27 cellular contexts compared by ENCODE assay signal in the genomic region with DNA sequence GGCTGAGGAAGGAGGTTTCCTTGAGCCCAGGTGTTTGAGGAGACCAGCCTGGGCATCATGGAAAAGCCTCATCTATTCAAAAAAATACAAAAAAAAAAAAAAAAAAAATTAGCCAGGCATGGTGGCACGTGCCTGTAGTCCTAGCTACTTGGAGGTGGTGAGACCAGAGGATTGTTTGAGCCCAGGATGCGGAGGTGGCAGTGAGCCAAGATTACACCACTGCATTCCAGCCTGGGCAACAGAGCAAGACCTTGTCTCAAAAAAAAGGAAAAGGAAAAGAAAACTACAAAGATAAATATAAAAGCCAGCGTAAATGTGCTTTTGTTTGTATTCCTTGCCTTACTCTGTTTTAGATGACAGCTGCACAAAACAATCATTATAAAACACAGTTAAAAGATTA.
"Had no signal": no experiment of that assay in that cellular context is flagged by ENCODE, and none has a peak within 500 bp of the region (broad histone marks: within the 10 kb centered on the region; RNA-seq: fewer than 3 reads in every experiment).

No MANE protein-coding gene starts in this region.

- DNase-seq: dermis blood vessel endothelial cell; effector memory CD4-positive, alpha-beta T cell; erythroblast; esophagus squamous epithelium; foreskin melanocyte; hypothalamus; immature natural killer cell; islet precursor cell; left cardiac atrium; left lung; mesenchymal stem cell; mucosa of descending colon; naive B cell; pancreas; right lobe of liver; small intestine; stimulated activated CD4-positive, alpha-beta T cell treated with anti-CD3 and anti-CD28 coated beads, Interleukin-15, amount 100 ng/mL, for 24 hours; stimulated activated CD4-positive, alpha-beta T cell treated with anti-CD3 and anti-CD28 coated beads, Interleukin-2, amount 100 ng/mL, for 48 hours; stimulated activated CD8-positive, alpha-beta memory T cell treated with anti-CD3 and anti-CD28 coated beads, Interleukin-4, amount 100 ng/mL, for 48 hours; stimulated activated naive CD4-positive, alpha-beta T cell; stimulated activated naive CD8-positive, alpha-beta T cell treated with anti-CD3 and anti-CD28 coated beads, Interleukin-15, amount 100 ng/mL, for 72 hours; thyroid gland; trophoblast cell had no signal

- H3K9me3 ChIP-seq: neutrophil, pancreas, right lobe of liver, thyroid gland, vagina had no signal

- ATAC-seq: left cardiac atrium; left lung; mucosa of descending colon; natural killer cell treated with Interleukin-12 subunit alpha and Interleukin-12 subunit beta and Interleukin-15 and Interleukin-18, amount 100 ng/mL, for 72 hours; pancreas; right lobe of liver; stimulated activated naive CD8-positive, alpha-beta T cell treated with anti-CD3 and anti-CD28 coated beads, Interleukin-15, amount 100 ng/mL, for 72 hours had no signal

- H3K27me3 ChIP-seq: esophagus squamous epithelium, left lung, neutrophil, pancreas, right lobe of liver, thyroid gland, vagina had no signal

- H3K4me1 ChIP-seq: esophagus squamous epithelium, left lung, pancreas, right lobe of liver, thyroid gland, vagina had no signal

- H3K4me3 ChIP-seq: coronary artery, esophagus squamous epithelium, left lung, mucosa of descending colon, pancreas, right lobe of liver, thyroid gland, vagina had no signal

- H3K36me3 ChIP-seq: esophagus squamous epithelium, left lung, neutrophil, pancreas, right lobe of liver, thyroid gland, vagina had no signal

- H3K27ac ChIP-seq: coronary artery, esophagus squamous epithelium, left lung, neutrophil, pancreas, right lobe of liver, thyroid gland, vagina had no signal
